In the genomic region with DNA sequence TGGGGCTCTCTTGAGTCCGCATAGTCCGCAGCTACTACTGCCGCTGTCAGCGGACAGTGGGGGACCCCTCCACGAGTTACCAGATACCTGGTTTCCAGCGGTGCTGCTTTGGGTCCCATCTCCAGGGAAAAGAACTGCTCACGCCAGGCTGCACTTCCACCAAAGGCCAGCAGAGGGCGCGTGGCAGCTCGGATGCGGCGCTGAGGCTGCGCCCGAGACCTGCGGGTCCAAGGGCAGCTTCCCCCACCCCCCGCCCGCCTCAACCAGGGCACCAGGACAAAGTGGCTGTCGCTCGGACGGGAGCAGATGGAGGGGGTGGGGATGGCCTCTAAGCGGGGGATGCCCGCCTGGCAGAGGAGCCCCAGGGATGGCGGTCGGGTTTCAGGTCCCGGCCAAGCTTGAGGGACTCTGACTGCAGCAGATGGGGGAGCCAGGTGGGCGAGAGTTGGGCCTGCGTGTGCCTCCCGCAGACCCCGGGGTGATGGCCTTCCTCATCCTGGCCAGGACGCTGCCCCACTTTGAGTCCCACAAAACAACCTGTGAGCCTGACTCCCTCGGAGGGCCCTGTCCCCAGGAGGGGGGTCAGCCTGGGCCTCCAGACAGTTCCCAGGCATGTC, we compare ENCODE assay signal across 10 cellular contexts. TPM values are rescaled to one million over a fixed set of nuclear protein-coding genes. Genes with fewer than 3 reads are reported as not detected.
DNase-seq lines count a peak whose midpoint lies in the region; ATAC-seq and FAIRE-seq lines count a peak whose summit lies in the region.
"Had no signal": no experiment of that assay in that cellular context is flagged by ENCODE, and none has a peak within 500 bp of the region (broad histone marks: within the 10 kb centered on the region; RNA-seq: fewer than 3 reads in every experiment).

No MANE protein-coding gene starts in this region.

- FAIRE-seq in frontal cortex (lab: Jason Lieb, UNC), result no peak
- FAIRE-seq: A549 had no signal

- DNase-seq in DMS53 (lab: John Stamatoyannopoulos, UW) (peak; percentile 61), DMS53 treated with DMSO at 0.1 percent for 48 hours (lab: John Stamatoyannopoulos, UW; ENCODE audit: unreplicated experiment) (no peak), activated T-cell treated with anti-CD3 and anti-CD28 coated beads for 1 hour (ENCODE audit: low read depth) (peak; percentile 29), frontal cortex (ENCODE audit: low spot score in 2 of 2) (peak; percentile 20 to 41), cerebellar nuclear complex (lab: John Stamatoyannopoulos, UW) (no peak), SKM-1 (lab: John Stamatoyannopoulos, UW; ENCODE audit: unreplicated experiment) (no peak)
- peak; percentile 42 to 65 for DNase-seq in stimulated activated effector memory CD8-positive, alpha-beta T cell treated with anti-CD3 and anti-CD28 coated beads, Interleukin-12 subunit alpha, Interleukin-12 subunit beta, amount 100 ng/mL, for 72 hours (ENCODE audit: low spot score in 2 of 2)

- H3K9me3 Mint-ChIP-seq in stimulated activated effector memory CD8-positive, alpha-beta T cell treated with anti-CD3 and anti-CD28 coated beads, Interleukin-12 subunit alpha, Interleukin-12 subunit beta, amount 100 ng/mL, for 72 hours, result no peaks in the 10 kb centered on the region

- H3K4me1 Mint-ChIP-seq in stimulated activated effector memory CD8-positive, alpha-beta T cell treated with anti-CD3 and anti-CD28 coated beads, Interleukin-12 subunit alpha, Interleukin-12 subunit beta, amount 100 ng/mL, for 72 hours, result no peaks in the 10 kb centered on the region

- no peak overlapping the region for H3K27ac Mint-ChIP-seq in stimulated activated effector memory CD8-positive, alpha-beta T cell treated with anti-CD3 and anti-CD28 coated beads, Interleukin-12 subunit alpha, Interleukin-12 subunit beta, amount 100 ng/mL, for 72 hours

- ATAC-seq in stimulated activated effector memory CD8-positive, alpha-beta T cell treated with anti-CD3 and anti-CD28 coated beads, Interleukin-12 subunit alpha, Interleukin-12 subunit beta, amount 100 ng/mL, for 72 hours, result peak; percentile 5
- ATAC-seq in HG03457 (IDR thresholded peaks at IDR 0.05; ENCODE audit: unreplicated experiment), result no peak
- ATAC-seq: A549 had no signal

- H3K36me3 Mint-ChIP-seq in stimulated activated effector memory CD8-positive, alpha-beta T cell treated with anti-CD3 and anti-CD28 coated beads, Interleukin-12 subunit alpha, Interleukin-12 subunit beta, amount 100 ng/mL, for 72 hours, result no peaks in the 10 kb centered on the region

- no peak overlapping the region for H3K4me3 Mint-ChIP-seq in stimulated activated effector memory CD8-positive, alpha-beta T cell treated with anti-CD3 and anti-CD28 coated beads, Interleukin-12 subunit alpha, Interleukin-12 subunit beta, amount 100 ng/mL, for 72 hours

RNA-seq across cellular contexts. Expression of a gene that starts 23.8 kb away (rescaled TPM):
- not detected for total RNA-seq in frontal cortex
- total RNA-seq: subcutaneous adipose tissue had no signal

RNA-seq across cellular contexts. Expression of a gene that starts 45.0 kb away (rescaled TPM):
- not detected for total RNA-seq in frontal cortex
- total RNA-seq: subcutaneous adipose tissue had no signal

Comparison
In these comparisons a context has a peak if more than half of its experiments do, and no peak if none do; other contexts are left out.
1. DNase-seq: peak in DMS53 (single experiment), activated T-cell treated with anti-CD3 and anti-CD28 coated beads for 1 hour (single experiment), frontal cortex (2 of 2) and stimulated activated effector memory CD8-positive, alpha-beta T cell treated with anti-CD3 and anti-CD28 coated beads, Interleukin-12 subunit alpha, Interleukin-12 subunit beta, amount 100 ng/mL, for 72 hours (2 of 2); none in DMS53 treated with DMSO at 0.1 percent for 48 hours (single experiment), cerebellar nuclear complex (0 of 2) and SKM-1 (single experiment).